Comparison of ENCODE assay signal across 22 cellular contexts in the genomic region with DNA sequence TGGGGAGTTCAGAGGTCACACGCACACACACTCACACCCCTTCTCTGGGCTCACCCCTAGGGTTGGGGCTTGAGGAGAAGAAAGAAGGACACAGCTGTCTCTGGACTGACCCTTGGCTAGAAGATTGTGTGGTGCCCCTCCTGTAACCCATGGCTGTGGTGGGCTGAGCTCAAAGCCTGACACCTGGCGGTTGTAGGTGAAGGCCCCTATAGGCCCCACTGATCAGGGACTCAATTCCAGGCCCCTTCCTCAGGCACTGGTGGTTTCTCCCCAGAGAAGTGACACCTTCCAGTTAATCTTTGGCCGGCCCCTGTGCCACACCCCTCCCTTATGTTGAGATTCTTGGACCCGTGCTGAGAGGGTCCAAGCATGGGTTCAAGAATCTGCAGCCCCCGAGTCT. TPM values are rescaled to one million over a fixed set of nuclear protein-coding genes. Genes with fewer than 3 reads are reported as not detected.
DNase-seq lines count a peak whose midpoint lies in the region; ATAC-seq, FAIRE-seq and TF ChIP-seq lines count a peak whose summit lies in the region.
"Had no signal": no experiment of that assay in that cellular context is flagged by ENCODE, and none has a peak within 500 bp of the region (broad histone marks: within the 10 kb centered on the region; RNA-seq: fewer than 3 reads in every experiment).

No MANE protein-coding gene starts in this region.

- H3K36me3 ChIP-seq in HepG2 (replicated peaks in 1 of 2; ENCODE audit: control insufficient read depth in 1 of 2, insufficient read depth in 2 of 2, low read length in 2 of 2) = no peaks in the 10 kb centered on the region
- H3K36me3 ChIP-seq in right lobe of liver = no peaks in the 10 kb centered on the region
- H3K36me3 ChIP-seq in OCI-LY3 (replicated peaks; ENCODE audit: low read depth, low read length) = no peaks in the 10 kb centered on the region
- no peaks in the 10 kb centered on the region for H3K36me3 ChIP-seq in H1 (ENCODE audit: control insufficient read depth in 2 of 4, insufficient read depth in 4 of 4, low read length in 3 of 4)
- H3K36me3 ChIP-seq: WERI-Rb-1 had no signal

- no peak overlapping the region for H3K56ac ChIP-seq in H1 (replicated peaks; ENCODE audit: insufficient read length, low read depth, low read length)

- no peak overlapping the region for H4K5ac ChIP-seq in H1 (ENCODE audit: insufficient read length, low read depth, low read length)

- H3K27ac ChIP-seq in HepG2 (ENCODE audit: extremely low read length, insufficient read depth, low read length) (no peak overlapping the region), right lobe of liver (no peak overlapping the region), OCI-LY3 (ENCODE audit: low read length) (no peak overlapping the region), H1 (ENCODE audit: low read depth, low read length) (no peak overlapping the region)
- H3K27ac ChIP-seq: PC-9, WERI-Rb-1 had no signal

- in situ Hi-C loops in HepG2 (cut with HindIII; ENCODE audit: extremely low pct_ligation_motif_present, low pct_unique_long_range_greater_than_20kb) = no loop called here

- TF ChIP-seq CTCF in HepG2 (CRISPR knock-in tag; IDR thresholded peaks at IDR 0.05) (peak; percentile 67), right lobe of liver (IDR thresholded peaks at IDR 0.05) (no peak), OCI-LY3 (IDR thresholded peaks at IDR 0.05; ENCODE audit: low read depth, low read length) (peak; percentile 22), H1 (IDR thresholded peaks at IDR 0.05; ENCODE audit: control extremely low read depth in 1 of 3, insufficient read depth in 1 of 3, low read depth in 1 of 3, low read length in 3 of 3) (peak; percentile 22 to 36 (median 23); a peak in 2 of 4 replicates)

- no peak overlapping the region for H3K23ac ChIP-seq in H1 (ENCODE audit: insufficient read length)

- H3K79me2 ChIP-seq in HepG2 (ENCODE audit: insufficient read depth, low read length) = no peaks in the 10 kb centered on the region
- no peaks in the 10 kb centered on the region for H3K79me2 ChIP-seq in OCI-LY3 (ENCODE audit: low read length)
- H3K79me2 ChIP-seq in H1 (ENCODE audit: control insufficient read depth in 1 of 2, insufficient read depth in 2 of 2, low read length in 2 of 2) = no peaks in the 10 kb centered on the region

- no peak overlapping the region for H4K91ac ChIP-seq in H1 (replicated peaks; ENCODE audit: insufficient read length, low read length)

- H2BK15ac ChIP-seq in H1 (ENCODE audit: low read length) = no peak overlapping the region

- CTCF ChIA-PET in HepG2 (lab: Yijun Ruan, JAX; ENCODE audit: low intra/inter-chr PET ratio, low total read pairs) = no interaction called here
- CTCF ChIA-PET in H1 (lab: Charles Lee; ENCODE audit: partially characterized antibody) = interaction anchor here (0.9 to 5.3 kb wide), 8 partner anchors 20 to 182 kb away, joined by 3 to 29 read pairs (median 4); no protein-coding TSS in a partner anchor

- no peak overlapping the region for H2BK5ac ChIP-seq in H1 (ENCODE audit: low read depth, low read length)

- H3K18ac ChIP-seq in H1 (ENCODE audit: extremely low read depth, low read length) = no peak overlapping the region

- DNase-seq in HepG2 (ENCODE audit: low spot score) (no peak), right lobe of liver (no peak), H1 (ENCODE audit: low read depth in 1 of 2, low spot score in 2 of 2) (no peak), germinal center (ENCODE audit: low spot score) (no peak), dermis blood vessel endothelial cell (no peak)
- DNase-seq: activated CD4-positive, alpha-beta T cell treated with anti-CD3 and anti-CD28 coated beads, Interleukin-2, amount 50 U/mL, for 48 hours; activated T-cell treated with anti-CD3 and anti-CD28 coated beads for 4 hours; caudate nucleus; NCI-H1105; NCI-H345; PC-9; stimulated activated CD4-positive, alpha-beta T cell treated with anti-CD3 and anti-CD28 coated beads, Interleukin-4, amount 100 ng/mL, for 4 hours; trophoblast cell; WERI-Rb-1 had no signal

- ATAC-seq in HepG2 (peak; percentile 45), right lobe of liver (no peak), GM21717 (IDR thresholded peaks at IDR 0.05; ENCODE audit: unreplicated experiment) (no peak), GM19397 (IDR thresholded peaks at IDR 0.05; ENCODE audit: unreplicated experiment) (no peak)

- H2AK5ac ChIP-seq in H1 (ENCODE audit: low read depth, low read length) = no peak overlapping the region

- H3K4me2 ChIP-seq in HepG2 (ENCODE audit: low read depth, low read length) = peak overlapping the region; percentile 79
- no peak overlapping the region for H3K4me2 ChIP-seq in OCI-LY3 (ENCODE audit: low read length)
- H3K4me2 ChIP-seq in H1 (ENCODE audit: insufficient read depth in 1 of 2, low read depth in 2 of 2, low read length in 2 of 2) = no peak overlapping the region
- H3K4me2 ChIP-seq: PC-9 had no signal

- H3K4me3 ChIP-seq in HepG2 (replicated peaks in 1 of 3; ENCODE audit: insufficient read depth in 1 of 3, low read depth in 2 of 3, low read length in 3 of 3) (peak overlapping the region in 1 of 3 experiments; percentile 31; a peak in 2 of 6 replicates), right lobe of liver (no peak overlapping the region), OCI-LY3 (ENCODE audit: low read length) (no peak overlapping the region), H1 (ENCODE audit: extremely low read depth in 1 of 4, insufficient read depth in 2 of 4, low read depth in 3 of 4, low read length in 4 of 4) (no peak overlapping the region)
- H3K4me3 ChIP-seq: PC-9 had no signal

- intact Hi-C loops in HepG2 (cut with micrococcal nuclease; ENCODE audit: unreplicated experiment) = loop anchor here (10.0 kb wide), 2 partner anchors 56 to 236 kb away; a partner anchor contains a TSS
- intact Hi-C loops in right lobe of liver (cut with DNase I) = no loop called here

- POLR2A ChIA-PET in HepG2 (lab: Yijun Ruan, JAX) (no interaction called here), H1 (lab: Charles Lee; ENCODE audit: partially characterized antibody) (interaction anchor here (1.3 kb wide), 1 partner anchor 10 kb away, joined by 5 read pairs; no protein-coding TSS in a partner anchor)

- H2BK12ac ChIP-seq in H1 (ENCODE audit: low read depth, low read length) = no peak overlapping the region

- H4K20me1 ChIP-seq in HepG2 (ENCODE audit: insufficient read depth, low read length) (no peaks in the 10 kb centered on the region), OCI-LY3 (ENCODE audit: insufficient read depth, low read length) (no peaks in the 10 kb centered on the region), H1 (replicated peaks in 1 of 2; ENCODE audit: control insufficient read depth in 1 of 2, insufficient read depth in 2 of 2, low read length in 2 of 2) (no peaks in the 10 kb centered on the region)

- FAIRE-seq in HepG2 (lab: Jason Lieb, UNC) (no peak), H1 (lab: Jason Lieb, UNC) (no peak)
- FAIRE-seq: endothelial cell of umbilical vein, G401.6 had no signal

- H3K27me3 ChIP-seq in HepG2 (ENCODE audit: control insufficient read depth in 1 of 2, insufficient read depth in 2 of 2, low read length in 2 of 2) = peaks cover 0 to 9% of the 10 kb centered on the region in 2 experiments; a peak in 1 of 5 replicates
- H3K27me3 ChIP-seq in right lobe of liver = no peaks in the 10 kb centered on the region
- H3K27me3 ChIP-seq in OCI-LY3 (ENCODE audit: low read depth, low read length) = no peaks in the 10 kb centered on the region
- no peaks in the 10 kb centered on the region for H3K27me3 ChIP-seq in H1 (replicated peaks in 1 of 4; ENCODE audit: control insufficient read depth in 3 of 4, extremely low read depth in 1 of 4, insufficient read depth in 3 of 4, low read length in 3 of 4)

- H2AFZ ChIP-seq in HepG2 (ENCODE audit: low read length) (no peak overlapping the region), OCI-LY3 (ENCODE audit: low read depth, low read length) (no peak overlapping the region), H1 (ENCODE audit: low read length) (no peak overlapping the region)
- H2AFZ ChIP-seq: PC-9 had no signal

- no peaks in the 10 kb centered on the region; the same call in 1 of the 2 replicates for H3K23me2 ChIP-seq in H1 (ENCODE audit: low read depth, low read length)

- H3K4me1 ChIP-seq in HepG2 (ENCODE audit: insufficient read depth, low read length) = peaks cover 98% of the 10 kb centered on the region
- H3K4me1 ChIP-seq in right lobe of liver = peaks cover 0 to 21% (median 3%) of the 10 kb centered on the region in 4 donors
- peaks cover 50% of the 10 kb centered on the region for H3K4me1 ChIP-seq in OCI-LY3 (ENCODE audit: low read length)
- H3K4me1 ChIP-seq in H1 (replicated peaks in 1 of 4; ENCODE audit: control insufficient read depth in 3 of 4, insufficient read depth in 4 of 4, low read length in 3 of 4) = peaks cover 0 to 6% (median 2%) of the 10 kb centered on the region in 4 experiments; a peak in 4 of 7 replicates

- H4K8ac ChIP-seq in H1 (ENCODE audit: extremely low read depth, insufficient read depth, low read length) = peak overlapping the region; percentile 26; the same call in 1 of the 2 replicates

- TF ChIP-seq RAD21 in HepG2 (CRISPR knock-in tag; IDR thresholded peaks at IDR 0.05) = peak; percentile 37; the same call in 1 of the 2 replicates
- TF ChIP-seq RAD21 in H1 (IDR thresholded peaks at IDR 0.05 in 1 of 2, conservative IDR thresholded peaks at IDR 0.05 in 1 of 2; ENCODE audit: low read depth in 2 of 2, low read length in 2 of 2) = peak; percentile 25 to 53; a peak in 3 of 4 replicates

- no peak for TF ChIP-seq EP300 in HepG2 (IDR thresholded peaks at IDR 0.05; ENCODE audit: low read depth in 2 of 2, low read length in 2 of 2)
- no peak for TF ChIP-seq EP300 in HepG2 (CRISPR knock-in tag; IDR thresholded peaks at IDR 0.05; ENCODE audit: borderline replicate concordance)
- TF ChIP-seq EP300 in H1 (IDR thresholded peaks at IDR 0.05; ENCODE audit: borderline replicate concordance in 1 of 2, low read depth in 2 of 2, low read length in 2 of 2) = no peak

- H3K79me1 ChIP-seq in H1 (ENCODE audit: low read depth, low read length) = no peaks in the 10 kb centered on the region

- 17% methylated on average over 3 of the region's 5 CpGs for WGBS in HepG2 (ENCODE audit: low lambda C conversion rate)
- 80% methylated on average over 1 of the region's 5 CpGs for WGBS in right lobe of liver (ENCODE audit: insufficient coverage, low coverage, low lambda C conversion rate, missing lambda C conversion rate)
- 83% methylated on average over 5 of the region's 5 CpGs; no CpG with 5 or more reads in 1 of the 2 experiments for WGBS in H1 (ENCODE audit: extremely low coverage in 1 of 2, insufficient coverage in 1 of 2, insufficient read length in 1 of 2, insufficient replicate concordance in 2 of 2, low coverage in 1 of 2, low lambda C conversion rate in 2 of 2, missing lambda C conversion rate in 1 of 2), 2 experiments

- no peak overlapping the region for H3K4ac ChIP-seq in H1 (replicated peaks; ENCODE audit: insufficient read length, low read depth, low read length)

- TF ChIP-seq POLR2A in HepG2 (IDR thresholded peaks at IDR 0.05; ENCODE audit: insufficient read depth in 1 of 2, low read depth in 2 of 2, low read length in 2 of 2) (no peak), right lobe of liver (IDR thresholded peaks at IDR 0.05) (no peak), H1 (IDR thresholded peaks at IDR 0.05; ENCODE audit: control extremely low read depth in 1 of 2, low read depth in 2 of 2, low read length in 2 of 2) (no peak)

- no peak overlapping the region for H3K14ac ChIP-seq in H1 (ENCODE audit: insufficient read length)

- H3K9me3 ChIP-seq in HepG2 (ENCODE audit: low read length) = no peaks in the 10 kb centered on the region
- no peaks in the 10 kb centered on the region for H3K9me3 ChIP-seq in right lobe of liver
- H3K9me3 ChIP-seq in OCI-LY3 (ENCODE audit: insufficient read depth, low read length) = no peaks in the 10 kb centered on the region
- no peaks in the 10 kb centered on the region for H3K9me3 ChIP-seq in H1 (ENCODE audit: insufficient read depth in 2 of 2, low read depth in 1 of 2, low read length in 1 of 2)

- no peak overlapping the region for H2BK20ac ChIP-seq in H1 (ENCODE audit: low read length)

- no peak overlapping the region for H2BK120ac ChIP-seq in H1 (replicated peaks; ENCODE audit: low read depth, low read length)

- BruUV-seq in HepG2 (replicated peaks; lab: Mats Ljungman, UMichigan) = no TSS peak

- H3K9ac ChIP-seq in HepG2 (ENCODE audit: insufficient read depth, low read depth, low read length) = no peak overlapping the region
- no peak overlapping the region for H3K9ac ChIP-seq in OCI-LY3 (ENCODE audit: low read length)
- H3K9ac ChIP-seq in H1 (replicated peaks in 1 of 4; ENCODE audit: extremely low read depth in 1 of 4, low read depth in 3 of 4, low read length in 3 of 4) = no peak overlapping the region

RNA-seq across cellular contexts. Expression of a gene that starts 35.2 kb away (rescaled TPM):
- total RNA-seq in HepG2 (2016; rRNA removed; fragmentation: Illumina TruSeq; extraction: Trizol) = 0.14 and 0.29 TPM in 2 replicates
- total RNA-seq in HepG2 (2016; cell fraction: cytosol; rRNA removed; fragmentation: Illumina TruSeq; extraction: Trizol; ENCODE audit: low read depth) = not detected in 2 replicates
- 0.09 and 0.28 TPM in 2 replicates for total RNA-seq in HepG2 (2016; cell fraction: insoluble cytoplasmic fraction; rRNA removed; fragmentation: Illumina TruSeq; extraction: Trizol)
- 0.03 and 0.12 TPM in 2 replicates for total RNA-seq in HepG2 (2016; cell fraction: membrane; rRNA removed; fragmentation: Illumina TruSeq; extraction: Trizol)
- total RNA-seq in HepG2 (2016; cell fraction: nucleus; rRNA removed; fragmentation: Illumina TruSeq; extraction: Trizol) = 0.28 and 0.37 TPM in 2 replicates
- 0.01 and 0.07 TPM in 2 replicates for polyA plus RNA-seq in HepG2 (2011; rRNA removed)
- polyA plus RNA-seq in HepG2 (2011; cell fraction: cytosol; rRNA removed) = 0.01 TPM in 1 of 2 replicates, not detected in the other
- 0.11 and 0.16 TPM in 2 replicates for polyA plus RNA-seq in HepG2 (2011; cell fraction: nucleus; rRNA removed)
- 0.05 and 0.12 TPM in 2 replicates for polyA plus RNA-seq in HepG2 (2012)
- polyA plus RNA-seq in HepG2 (2016; cell fraction: cytosol; fragmentation: Illumina TruSeq; extraction: Trizol; ENCODE audit: low read depth) = 0.03 TPM in 1 of 2 replicates, not detected in the other
- 0.05 and 0.12 TPM in 2 replicates for polyA plus RNA-seq in HepG2 (2016; cell fraction: insoluble cytoplasmic fraction; fragmentation: Illumina TruSeq; extraction: Trizol; ENCODE audit: low read depth)
- 0.05 and 0.07 TPM in 2 replicates for polyA plus RNA-seq in HepG2 (2016; cell fraction: membrane; fragmentation: Illumina TruSeq; extraction: Trizol; ENCODE audit: low read depth)
- 0.37 and 0.41 TPM in 2 replicates for polyA plus RNA-seq in HepG2 (2016; cell fraction: nucleus; fragmentation: Illumina TruSeq; extraction: Trizol; ENCODE audit: insufficient read depth, low read depth)
- polyA minus RNA-seq in HepG2 (2011; rRNA and poly(A)+ RNA removed; ENCODE audit: low replicate concordance) = 0.05 and 0.50 TPM in 2 replicates
- not detected in 2 replicates for polyA minus RNA-seq in HepG2 (2011; cell fraction: cytosol; rRNA and poly(A)+ RNA removed)
- 0.12 and 0.13 TPM in 2 replicates for polyA minus RNA-seq in HepG2 (2011; cell fraction: nucleus; rRNA and poly(A)+ RNA removed)
- total RNA-seq in right lobe of liver = not detected
- total RNA-seq in H1 (2021; fragmentation: NEBNext Ultra II Directional; extraction: Animal tissue kit (Norgen Biotek cat#: 25700)) = 8.4 and 10.3 TPM in 2 replicates
- 4.0 and 6.9 TPM in 2 replicates for polyA plus RNA-seq in H1 (2011; rRNA removed)
- polyA plus RNA-seq in H1 (2011; cell fraction: cytosol; rRNA removed) = 4.8 TPM
- polyA plus RNA-seq in H1 (2011; cell fraction: nucleus; rRNA removed) = 21.4 TPM
- 5.1 to 11.2 TPM (median 9.5 TPM) in 4 replicates for polyA plus RNA-seq in H1 (2012, experiment 1 of 2)
- 6.3 TPM for polyA plus RNA-seq in H1 (2012, experiment 2 of 2)
- polyA plus RNA-seq in H1 (2013, experiment 1 of 2) = 3.3 TPM
- 3.0 TPM for polyA plus RNA-seq in H1 (2013, experiment 2 of 2)
- 8.8 and 10.1 TPM in 2 replicates for polyA minus RNA-seq in H1 (2011; rRNA and poly(A)+ RNA removed)
- 17.2 TPM for polyA minus RNA-seq in H1 (2011; cell fraction: cytosol; rRNA and poly(A)+ RNA removed)
- polyA minus RNA-seq in H1 (2011; cell fraction: nucleus; rRNA and poly(A)+ RNA removed) = 19.0 TPM
- total RNA-seq in dermis blood vessel endothelial cell = not detected in 2 replicates
- total RNA-seq: dermis microvascular lymphatic vessel endothelial cell; endothelial cell of umbilical vein; myocyte; PC-9; T-helper 1 cell treated with Interleukin-12 subunit alpha and Interleukin-12 subunit beta and Interleukin-4 antibody, amounts not matched to agents 30 ng/mL and 1 ng/mL, for 36 hours had no signal
- polyA plus RNA-seq: endothelial cell of umbilical vein had no signal

RNA-seq across cellular contexts. Expression of a gene that starts 52.4 kb away (rescaled TPM):
- total RNA-seq in HepG2 (2016; rRNA removed; fragmentation: Illumina TruSeq; extraction: Trizol) (38.5 and 46.1 TPM in 2 replicates), right lobe of liver (10 to 100 TPM in 1 of 6 experiments, 1 to 10 TPM in 5; 5.3 to 10.2 (median 8.3) TPM), dermis blood vessel endothelial cell (11.4 and 16.9 TPM in 2 replicates)
- 27.5 and 31.8 TPM in 2 replicates for total RNA-seq in HepG2 (2016; cell fraction: cytosol; rRNA removed; fragmentation: Illumina TruSeq; extraction: Trizol; ENCODE audit: low read depth)
- 37.6 and 46.6 TPM in 2 replicates for total RNA-seq in HepG2 (2016; cell fraction: insoluble cytoplasmic fraction; rRNA removed; fragmentation: Illumina TruSeq; extraction: Trizol)
- 52.4 and 62.5 TPM in 2 replicates for total RNA-seq in HepG2 (2016; cell fraction: membrane; rRNA removed; fragmentation: Illumina TruSeq; extraction: Trizol)
- total RNA-seq in HepG2 (2016; cell fraction: nucleus; rRNA removed; fragmentation: Illumina TruSeq; extraction: Trizol) = 36.3 and 39.1 TPM in 2 replicates
- polyA plus RNA-seq in HepG2 (2011; rRNA removed) (12.4 and 14.5 TPM in 2 replicates), H1 (2011; rRNA removed) (16.8 and 29.7 TPM in 2 replicates)
- 6.8 and 8.8 TPM in 2 replicates for polyA plus RNA-seq in HepG2 (2011; cell fraction: cytosol; rRNA removed)
- polyA plus RNA-seq in HepG2 (2011; cell fraction: nucleus; rRNA removed) = 5.9 and 6.5 TPM in 2 replicates
- 19.9 and 21.4 TPM in 2 replicates for polyA plus RNA-seq in HepG2 (2012)
- 22.1 and 23.5 TPM in 2 replicates for polyA plus RNA-seq in HepG2 (2016; cell fraction: cytosol; fragmentation: Illumina TruSeq; extraction: Trizol; ENCODE audit: low read depth)
- 42.0 and 44.1 TPM in 2 replicates for polyA plus RNA-seq in HepG2 (2016; cell fraction: insoluble cytoplasmic fraction; fragmentation: Illumina TruSeq; extraction: Trizol; ENCODE audit: low read depth)
- polyA plus RNA-seq in HepG2 (2016; cell fraction: membrane; fragmentation: Illumina TruSeq; extraction: Trizol; ENCODE audit: low read depth) = 36.4 and 38.7 TPM in 2 replicates
- polyA plus RNA-seq in HepG2 (2016; cell fraction: nucleus; fragmentation: Illumina TruSeq; extraction: Trizol; ENCODE audit: insufficient read depth, low read depth) = 28.7 and 36.9 TPM in 2 replicates
- polyA minus RNA-seq in HepG2 (2011; rRNA and poly(A)+ RNA removed; ENCODE audit: low replicate concordance) = 17.6 and 26.8 TPM in 2 replicates
- polyA minus RNA-seq in HepG2 (2011; cell fraction: cytosol; rRNA and poly(A)+ RNA removed) = 11.6 and 11.7 TPM in 2 replicates
- polyA minus RNA-seq in HepG2 (2011; cell fraction: nucleus; rRNA and poly(A)+ RNA removed) = 30.8 and 31.4 TPM in 2 replicates
- total RNA-seq in H1 (2021; fragmentation: NEBNext Ultra II Directional; extraction: Animal tissue kit (Norgen Biotek cat#: 25700)) = 105 and 106 TPM in 2 replicates
- polyA plus RNA-seq in H1 (2011; cell fraction: cytosol; rRNA removed) = 53.3 TPM
- 63.8 TPM for polyA plus RNA-seq in H1 (2011; cell fraction: nucleus; rRNA removed)
- 83.7 to 103 TPM (median 93.9 TPM) in 4 replicates for polyA plus RNA-seq in H1 (2012, experiment 1 of 2)
- polyA plus RNA-seq in H1 (2012, experiment 2 of 2) = 5.3 TPM
- polyA plus RNA-seq in H1 (2013, experiment 1 of 2) = 68.8 TPM
- 67.2 TPM for polyA plus RNA-seq in H1 (2013, experiment 2 of 2)
- polyA minus RNA-seq in H1 (2011; rRNA and poly(A)+ RNA removed) = 64.0 and 69.4 TPM in 2 replicates
- 61.0 TPM for polyA minus RNA-seq in H1 (2011; cell fraction: cytosol; rRNA and poly(A)+ RNA removed)
- 88.7 TPM for polyA minus RNA-seq in H1 (2011; cell fraction: nucleus; rRNA and poly(A)+ RNA removed)

Comparison
In these comparisons a context has a peak if more than half of its experiments do, and no peak if none do; other contexts are left out.
1. CTCF ChIP-seq: peak in HepG2 (single experiment), OCI-LY3 (single experiment) and H1 (3 of 3); none in right lobe of liver (0 of 4).